Comparison of ENCODE assay signal across 10 cellular contexts in the genomic region with DNA sequence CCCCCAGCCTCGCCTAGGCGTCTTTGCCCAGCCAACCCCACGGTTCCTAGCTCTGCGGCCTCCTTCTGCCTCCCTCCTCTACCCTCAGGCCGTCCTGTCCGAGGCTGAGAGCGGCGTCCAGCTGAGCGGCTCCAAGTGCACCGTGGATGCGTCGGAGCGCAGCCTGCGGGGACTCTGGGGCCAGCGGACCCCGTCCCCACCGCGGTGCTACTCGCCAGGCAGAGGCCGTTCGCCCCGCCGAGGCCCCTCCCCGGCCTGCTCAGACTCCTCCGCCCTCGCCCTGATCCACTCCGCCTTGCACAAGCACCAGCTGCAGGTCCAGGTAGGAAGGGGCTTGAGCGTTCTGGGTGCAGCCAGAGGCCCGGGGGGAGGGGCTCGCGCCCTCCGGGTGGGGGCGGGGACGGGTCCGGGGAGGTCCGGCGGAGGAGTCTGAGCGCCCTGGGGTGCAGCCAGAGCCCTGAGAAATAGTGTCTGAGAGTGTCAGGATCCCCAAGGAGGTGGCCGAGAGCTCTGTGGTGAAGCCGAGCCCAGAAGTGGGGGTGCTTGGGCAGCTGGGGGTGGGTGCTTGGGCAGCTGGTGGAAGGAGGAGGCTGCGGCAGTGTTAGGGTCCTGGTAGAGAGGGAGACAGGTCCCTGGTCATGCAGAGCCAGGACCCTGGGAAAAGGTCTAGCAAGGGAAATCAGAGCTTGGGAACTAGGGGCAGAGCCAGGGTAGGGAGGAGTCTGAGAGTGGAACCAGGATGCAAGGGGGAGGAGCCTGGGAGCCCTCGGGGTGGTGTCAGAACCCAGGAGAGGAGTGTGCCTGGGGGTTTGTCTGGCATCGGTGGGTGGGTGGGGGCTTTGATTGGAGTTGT. TPM values are rescaled to one million over a fixed set of nuclear protein-coding genes. Genes with fewer than 3 reads are reported as not detected.
A peak's percentile ranks its signal among the peaks of the same experiment; 100 is the strongest.
DNase-seq lines count a peak whose midpoint lies in the region; ATAC-seq and TF ChIP-seq lines count a peak whose summit lies in the region.
"Had no signal": no experiment of that assay in that cellular context is flagged by ENCODE, and none has a peak within 500 bp of the region (broad histone marks: within the 10 kb centered on the region; RNA-seq: fewer than 3 reads in every experiment).

No MANE protein-coding gene starts in this region.

- intact Hi-C loops in breast epithelium (cut with DNase I; ENCODE audit: low total_unique reads) (no loop called here), MCF 10A (cut with micrococcal nuclease) (no loop called here)

- H3K4me1 ChIP-seq in breast epithelium: no peaks in the 10 kb centered on the region
- no peaks in the 10 kb centered on the region for H3K4me1 ChIP-seq in ectodermal cell (ENCODE audit: control insufficient read depth, insufficient read depth, low read length)

- H3K9me3 ChIP-seq in breast epithelium (no peaks in the 10 kb centered on the region), ectodermal cell (ENCODE audit: control insufficient read depth, low read length) (no peaks in the 10 kb centered on the region)
- H3K9me3 ChIP-seq: gastroesophageal sphincter had no signal

- BruUV-seq in MCF 10A (replicated peaks; lab: Mats Ljungman, UMichigan): no TSS peak

- TF ChIP-seq CTCF in breast epithelium (IDR thresholded peaks at IDR 0.05) (no peak), MCF 10A (IDR thresholded peaks at IDR 0.05; ENCODE audit: unreplicated experiment) (no peak)

- CTCF ChIA-PET in MCF 10A (lab: Yijun Ruan, JAX): interaction anchor here (0.6 kb wide), 1 partner anchor 348 kb away, joined by 4 read pairs; no protein-coding TSS in a partner anchor

- H3K27me3 ChIP-seq in breast epithelium (no peaks in the 10 kb centered on the region), ectodermal cell (ENCODE audit: control insufficient read depth, insufficient read depth, low read length, poor library complexity, severe bottlenecking) (peaks cover 28% of the 10 kb centered on the region)

- H3K4me3 ChIP-seq in breast epithelium (peak overlapping the region in 2 of 3 donors; percentile 48 to 64), ectodermal cell (ENCODE audit: insufficient read depth, low read depth, low read length) (peak overlapping the region; percentile 10)

- DNase-seq in breast epithelium (ENCODE audit: low spot score in 2 of 2) (no peak), MCF 10A (ENCODE audit: unreplicated experiment) (no peak), memory B cell (ENCODE audit: low spot score in 2 of 2) (no peak), ureter (ENCODE audit: low spot score) (peak; percentile 54), NCI-H1417 treated with DMSO at 0.1 percent for 48 hours (lab: John Stamatoyannopoulos, UW) (no peak), cerebellar nuclear complex (lab: John Stamatoyannopoulos, UW) (no peak)
- DNase-seq: NCI-H1436 treated with DMSO at 0.1 percent for 48 hours had no signal

- no peaks in the 10 kb centered on the region for H3K9me3 Mint-ChIP-seq in MCF 10A (ENCODE audit: unreplicated experiment)
- H3K9me3 Mint-ChIP-seq in memory B cell: no peaks in the 10 kb centered on the region

- H3K4me1 Mint-ChIP-seq in MCF 10A (ENCODE audit: insufficient read depth, unreplicated experiment): peaks cover 4% of the 10 kb centered on the region
- peaks cover 11% of the 10 kb centered on the region for H3K4me1 Mint-ChIP-seq in memory B cell

- H3K36me3 Mint-ChIP-seq in MCF 10A (ENCODE audit: insufficient read depth, unreplicated experiment): peaks cover 6% of the 10 kb centered on the region
- H3K36me3 Mint-ChIP-seq in memory B cell: no peaks in the 10 kb centered on the region

- H3K27ac Mint-ChIP-seq in MCF 10A (ENCODE audit: low read depth, unreplicated experiment) (no peak overlapping the region), memory B cell (no peak overlapping the region)

- ATAC-seq in memory B cell (ENCODE audit: low read depth): no peak
- no peak for ATAC-seq in HG02870 (IDR thresholded peaks at IDR 0.05; ENCODE audit: unreplicated experiment)
- ATAC-seq: gastroesophageal sphincter had no signal

- POLR2A ChIA-PET in MCF 10A (lab: Yijun Ruan, JAX): interaction anchor here (0.6 kb wide), 1 partner anchor 62 kb away, joined by 3 read pairs; no protein-coding TSS in a partner anchor

- 15% methylated on average over 43 of the region's 43 CpGs for WGBS in ectodermal cell, 2 experiments

- no peak overlapping the region for H3K4me3 Mint-ChIP-seq in MCF 10A (ENCODE audit: unreplicated experiment)
- peak overlapping the region; percentile 67 for H3K4me3 Mint-ChIP-seq in memory B cell

- no peaks in the 10 kb centered on the region for H3K36me3 ChIP-seq in breast epithelium
- no peaks in the 10 kb centered on the region for H3K36me3 ChIP-seq in ectodermal cell (ENCODE audit: control insufficient read depth, insufficient read depth, low read length)
- H3K36me3 ChIP-seq: gastroesophageal sphincter had no signal

- H3K27me3 Mint-ChIP-seq in MCF 10A (ENCODE audit: insufficient read depth, unreplicated experiment) (no peaks in the 10 kb centered on the region), memory B cell (peaks cover 6% of the 10 kb centered on the region)

- TF ChIP-seq POLR2A in breast epithelium (IDR thresholded peaks at IDR 0.05): no peak

- H3K27ac ChIP-seq in breast epithelium (peak overlapping the region in 1 of 2 donors; percentile 28), ectodermal cell (ENCODE audit: insufficient read depth, low read depth, low read length, poor library complexity, severe bottlenecking) (no peak overlapping the region)
- H3K27ac ChIP-seq: gastroesophageal sphincter had no signal

RNA-seq across cellular contexts. Expression of a gene that starts 3.2 kb away (rescaled TPM):
- total RNA-seq in breast epithelium: 10 to 100 TPM; 13.8 to 22.3 (median 20.6) TPM
- total RNA-seq in MCF 10A (2022): 5.5 and 6.5 TPM in 2 replicates
- 14.0 TPM for polyA plus RNA-seq in ectodermal cell (2013, experiment 1 of 4)
- 12.5 TPM for polyA plus RNA-seq in ectodermal cell (2013, experiment 2 of 4)
- 10.7 TPM for polyA plus RNA-seq in ectodermal cell (2013, experiment 3 of 4)
- 14.8 TPM for polyA plus RNA-seq in ectodermal cell (2013, experiment 4 of 4)
- total RNA-seq in ureter: 21.5 TPM
